8 cellular contexts compared by ENCODE assay signal in genomic region chr5:59542841-59543825, GRCh38.
A peak's percentile ranks its signal among the peaks of the same experiment; 100 is the strongest.
DNase-seq lines count a peak whose midpoint lies in the region; ATAC-seq and TF ChIP-seq lines count a peak whose summit lies in the region.

No MANE protein-coding gene starts in this region.

- CTCF ChIA-PET in PC-3 (lab: Charles Lee) = no interaction called here

- H3K4me3 ChIP-seq in kidney epithelial cell (ENCODE audit: low read depth, low read length) (no peak overlapping the region), PC-3 (ENCODE audit: low read length) (no peak overlapping the region)

- peaks cover 6% of the 10 kb centered on the region for H3K4me1 ChIP-seq in PC-3 (ENCODE audit: insufficient read depth, low read length)

- POLR2A ChIA-PET in PC-3 (lab: Charles Lee; ENCODE audit: unreplicated experiment) = no interaction called here

- H3K36me3 ChIP-seq in kidney epithelial cell (ENCODE audit: control insufficient read depth, insufficient read depth, low read length) = no peaks in the 10 kb centered on the region
- H3K36me3 ChIP-seq in PC-3 (ENCODE audit: low read depth, low read length) = no peaks in the 10 kb centered on the region

- no peak overlapping the region for H2AFZ ChIP-seq in PC-3 (ENCODE audit: low read length)

- no peaks in the 10 kb centered on the region for H3K79me2 ChIP-seq in PC-3 (ENCODE audit: low read length)

- no peaks in the 10 kb centered on the region for H3K27me3 ChIP-seq in kidney epithelial cell (ENCODE audit: control insufficient read depth, insufficient read depth, low read length)
- H3K27me3 ChIP-seq in PC-3 (ENCODE audit: low read length) = no peaks in the 10 kb centered on the region

- no TSS peak for BruUV-seq in PC-3 (replicated peaks; lab: Mats Ljungman, UMichigan)

- intact Hi-C loops in PC-3 (cut with micrococcal nuclease) = no loop called here

- H3K27ac ChIP-seq in PC-3 (ENCODE audit: low read length) = no peak overlapping the region

- no peaks in the 10 kb centered on the region for H4K20me1 ChIP-seq in PC-3 (ENCODE audit: low read length)

- no peaks in the 10 kb centered on the region for H3F3A ChIP-seq in PC-3 (ENCODE audit: low read length, unreplicated experiment)

- TF ChIP-seq CTCF in kidney epithelial cell (IDR thresholded peaks at IDR 0.05; ENCODE audit: insufficient read depth, low read length, poor library complexity, severe bottlenecking) = no peak
- TF ChIP-seq CTCF in PC-3 (conservative IDR thresholded peaks at IDR 0.05; ENCODE audit: low read depth, low read length) = no peak

- DNase-seq in NCI-H1092 (lab: John Stamatoyannopoulos, UW) = peak; percentile 8
- DNase-seq in astrocyte of the hippocampus (ENCODE audit: low read depth, low spot score) = peak; percentile 89
- peak; percentile 82 for DNase-seq in kidney epithelial cell (ENCODE audit: low read depth)
- DNase-seq in superior temporal gyrus (ENCODE audit: extremely low spot score) = peak; percentile 52
- DNase-seq in COLO829 (ENCODE audit: low spot score) = no peak
- DNase-seq in NCI-H1694 treated with DMSO at 0.1 percent for 48 hours (lab: John Stamatoyannopoulos, UW) = no peak
- no peak for DNase-seq in NCI-H2171 (lab: John Stamatoyannopoulos, UW)
- no peak for DNase-seq in PC-3

- H3K9ac ChIP-seq in PC-3 (ENCODE audit: low read length) = no peak overlapping the region

- no peak overlapping the region for H3K4me2 ChIP-seq in PC-3 (ENCODE audit: low read length)

- no peaks in the 10 kb centered on the region for H3K9me2 ChIP-seq in PC-3 (replicated peaks; ENCODE audit: low read length)

- ATAC-seq in PC-3 = no peak

- H3K9me3 ChIP-seq in PC-3 (ENCODE audit: low read length) = no peaks in the 10 kb centered on the region

Comparison
In these comparisons a context has a peak if more than half of its experiments do, and no peak if none do; other contexts are left out.
1. DNase-seq: peak in NCI-H1092 (single experiment), astrocyte of the hippocampus (single experiment), kidney epithelial cell (single experiment) and superior temporal gyrus (single experiment); none in COLO829 (single experiment), NCI-H1694 treated with DMSO at 0.1 percent for 48 hours (single experiment), NCI-H2171 (single experiment) and PC-3 (single experiment).